10 cellular contexts compared by ENCODE assay signal in genomic region chr9:121359358-121360294, GRCh38. TPM values are rescaled to one million over a fixed set of nuclear protein-coding genes. Genes with fewer than 3 reads are reported as not detected.
DNase-seq lines count a peak whose midpoint lies in the region; ATAC-seq and TF ChIP-seq lines count a peak whose summit lies in the region.
"Had no signal": no experiment of that assay in that cellular context is flagged by ENCODE, and none has a peak within 500 bp of the region (broad histone marks: within the 10 kb centered on the region; RNA-seq: fewer than 3 reads in every experiment).

No MANE protein-coding gene starts in this region.

- intact Hi-C loops in MCF 10A (cut with micrococcal nuclease) (no loop called here), mammary epithelial cell (cut with micrococcal nuclease) (loop anchor here (5.0 kb wide), 1 partner anchor 38 kb away; no protein-coding TSS in a partner anchor), head of caudate nucleus (cut with DNase I) (no loop called here)
- intact Hi-C loops in activated CD4-positive, alpha-beta memory T cell treated with anti-CD3 and anti-CD28 coated beads for 36 hours (cut with micrococcal nuclease) = loop anchor here (1.0 to 10.0 kb wide), 3 partner anchors 9 to 1865 kb away; partner anchors contain the start of gene TRAF1

- H3K27ac ChIP-seq in mammary epithelial cell (ENCODE audit: insufficient read depth, low read depth, low read length) (no peak overlapping the region), urinary bladder (ENCODE audit: low read depth) (peak overlapping the region; percentile 52)

- H3K27ac Mint-ChIP-seq in MCF 10A (ENCODE audit: low read depth, unreplicated experiment) = peak overlapping the region; percentile 86
- peak overlapping the region; percentile 53 for H3K27ac Mint-ChIP-seq in activated CD4-positive, alpha-beta memory T cell treated with anti-CD3 and anti-CD28 coated beads for 36 hours

- in situ Hi-C loops in mammary epithelial cell (cut with MboI; ENCODE audit: low sequenced_read_pairs in 2 of 2) = no loop called here

- H3K27me3 ChIP-seq in mammary epithelial cell (ENCODE audit: insufficient read depth, low read length) = no peaks in the 10 kb centered on the region

- no peak for ATAC-seq in HG02884 (IDR thresholded peaks at IDR 0.05; ENCODE audit: unreplicated experiment)

- DNase-seq in MCF 10A (ENCODE audit: unreplicated experiment) = no peak
- no peak for DNase-seq in mammary epithelial cell
- no peak for DNase-seq in activated CD4-positive, alpha-beta memory T cell treated with anti-CD3 and anti-CD28 coated beads for 36 hours
- peak; percentile 63 for DNase-seq in iris pigment epithelial cell (ENCODE audit: low read depth)
- no peak for DNase-seq in iPS-NIHi11 (ENCODE audit: low spot score)
- DNase-seq in head of caudate nucleus = no peak
- DNase-seq: SHP77 treated with DMSO at 0.1 percent for 48 hours had no signal

- POLR2A ChIA-PET in MCF 10A (lab: Yijun Ruan, JAX) = interaction anchor here (1.0 to 3.6 kb wide), 5 partner anchors 8 to 238 kb away, joined by 3 to 16 read pairs (median 3); no protein-coding TSS in a partner anchor
- POLR2A ChIA-PET in activated CD4-positive, alpha-beta memory T cell treated with anti-CD3 and anti-CD28 coated beads for 36 hours (lab: Charles Lee) = interaction anchor here (1.3 kb wide), 1 partner anchor 9 kb away, joined by 6 read pairs; no protein-coding TSS in a partner anchor

- H3K9ac ChIP-seq in mammary epithelial cell (ENCODE audit: insufficient read depth, low read length) = no peak overlapping the region

- H4K20me1 ChIP-seq in mammary epithelial cell (ENCODE audit: insufficient read depth, low read length) = no peaks in the 10 kb centered on the region

- CTCF ChIA-PET in MCF 10A (lab: Yijun Ruan, JAX) (interaction anchor here (3.9 kb wide), 1 partner anchor 40 kb away, joined by 34 read pairs; no protein-coding TSS in a partner anchor), mammary epithelial cell (lab: Charles Lee; ENCODE audit: low non-redundant PET) (no interaction called here)
- CTCF ChIA-PET in activated CD4-positive, alpha-beta memory T cell treated with anti-CD3 and anti-CD28 coated beads for 36 hours (lab: Charles Lee) = interaction anchor here (1.3 to 1.4 kb wide), 2 partner anchors 40 kb away, joined by 4 to 7 read pairs; no protein-coding TSS in a partner anchor

- H3K36me3 ChIP-seq in mammary epithelial cell (ENCODE audit: insufficient read depth, low read length) (no peaks in the 10 kb centered on the region), urinary bladder (ENCODE audit: insufficient read depth) (no peaks in the 10 kb centered on the region)

- 68% methylated on average over 3 of the region's 3 CpGs for whole genome bisulfite sequencing in mammary epithelial cell (ENCODE audit: low coverage, missing lambda C conversion rate)
- WGBS in urinary bladder = 70% methylated on average over 3 of the region's 3 CpGs

- no peak overlapping the region for H3K4me2 ChIP-seq in mammary epithelial cell (ENCODE audit: insufficient read depth, low read depth, low read length)

- dilution Hi-C loops in mammary epithelial cell (cut with HindIII; ENCODE audit: low sequenced_read_pairs) = no loop called here

- no peak overlapping the region for H3K4me3 Mint-ChIP-seq in MCF 10A (ENCODE audit: unreplicated experiment)
- H3K4me3 Mint-ChIP-seq in activated CD4-positive, alpha-beta memory T cell treated with anti-CD3 and anti-CD28 coated beads for 36 hours = no peak overlapping the region

- H2AFZ ChIP-seq in mammary epithelial cell (ENCODE audit: low read depth, low read length) = no peak overlapping the region

- peaks cover 61% of the 10 kb centered on the region for H3K79me2 ChIP-seq in mammary epithelial cell (ENCODE audit: insufficient read depth, low read length)

- no TSS peak for BruUV-seq in MCF 10A (replicated peaks; lab: Mats Ljungman, UMichigan)
- BruUV-seq in mammary epithelial cell (replicated peaks; lab: Mats Ljungman, UMichigan) = no TSS peak

- no peak overlapping the region for H3K4me3 ChIP-seq in mammary epithelial cell (replicated peaks in 1 of 3; ENCODE audit: insufficient read depth in 1 of 3, low read depth in 2 of 3, low read length in 3 of 3)
- H3K4me3 ChIP-seq in urinary bladder (ENCODE audit: low read depth, low read length) = no peak overlapping the region

- peaks cover 39% of the 10 kb centered on the region for H3K4me1 ChIP-seq in mammary epithelial cell (ENCODE audit: insufficient read depth, low read length)
- H3K4me1 ChIP-seq in urinary bladder (ENCODE audit: insufficient read depth) = no peaks in the 10 kb centered on the region

- no peaks in the 10 kb centered on the region for H3K9me3 Mint-ChIP-seq in MCF 10A (ENCODE audit: unreplicated experiment)
- no peaks in the 10 kb centered on the region for H3K9me3 Mint-ChIP-seq in activated CD4-positive, alpha-beta memory T cell treated with anti-CD3 and anti-CD28 coated beads for 36 hours
- H3K9me3 Mint-ChIP-seq: activated naive CD4-positive, alpha-beta T cell treated with anti-CD3 and anti-CD28 coated beads, Interleukin-2, amount 50 U/mL, for 24 hours had no signal

- peaks cover 57% of the 10 kb centered on the region for H3K4me1 Mint-ChIP-seq in MCF 10A (ENCODE audit: insufficient read depth, unreplicated experiment)
- H3K4me1 Mint-ChIP-seq in activated CD4-positive, alpha-beta memory T cell treated with anti-CD3 and anti-CD28 coated beads for 36 hours (ENCODE audit: low read depth) = peaks cover 75% of the 10 kb centered on the region

- TF ChIP-seq CTCF in MCF 10A (IDR thresholded peaks at IDR 0.05; ENCODE audit: unreplicated experiment) (no peak), mammary epithelial cell (conservative IDR thresholded peaks at IDR 0.05 in 1 of 2, IDR thresholded peaks at IDR 0.05 in 1 of 2; ENCODE audit: extremely low read depth in 1 of 2, insufficient read depth in 1 of 2, low read depth in 1 of 2, low read length in 2 of 2) (no peak)

- peaks cover 71% of the 10 kb centered on the region for H3K36me3 Mint-ChIP-seq in MCF 10A (ENCODE audit: insufficient read depth, unreplicated experiment)
- H3K36me3 Mint-ChIP-seq in activated CD4-positive, alpha-beta memory T cell treated with anti-CD3 and anti-CD28 coated beads for 36 hours = peaks cover 5% of the 10 kb centered on the region

- H3K27me3 Mint-ChIP-seq in MCF 10A (ENCODE audit: insufficient read depth, unreplicated experiment) = no peaks in the 10 kb centered on the region
- H3K27me3 Mint-ChIP-seq in activated CD4-positive, alpha-beta memory T cell treated with anti-CD3 and anti-CD28 coated beads for 36 hours = no peaks in the 10 kb centered on the region
- H3K27me3 Mint-ChIP-seq: activated naive CD4-positive, alpha-beta T cell treated with anti-CD3 and anti-CD28 coated beads, Interleukin-2, amount 50 U/mL, for 24 hours had no signal

- H3K9me3 ChIP-seq in mammary epithelial cell (replicated peaks; ENCODE audit: insufficient read depth, low read length) = no peaks in the 10 kb centered on the region

RNA-seq across cellular contexts. Expression of gene STOM, which starts 10.4 kb away (rescaled TPM):
- total RNA-seq in MCF 10A (2022) (200 and 231 TPM in 2 replicates), mammary epithelial cell (100 to 1,000 TPM in 1 of 2 donors, 10 to 100 TPM in 1; 80.3 to 124 TPM), urinary bladder (148 TPM)
- polyA plus RNA-seq in mammary epithelial cell (71.7 TPM), urinary bladder (263 TPM)
- polyA minus RNA-seq in mammary epithelial cell = 41.9 TPM
- 10 to 100 TPM; 49.8 to 51.9 TPM for total RNA-seq in activated CD4-positive, alpha-beta memory T cell treated with anti-CD3 and anti-CD28 coated beads for 36 hours

Comparison
In these comparisons a context has a peak if more than half of its experiments do, and no peak if none do; other contexts are left out.
1. intact Hi-C loops: an anchor here in mammary epithelial cell (5.0 kb wide) and activated CD4-positive, alpha-beta memory T cell treated with anti-CD3 and anti-CD28 coated beads for 36 hours (1.0 to 10.0 kb wide); none called in MCF 10A and head of caudate nucleus.